In the genomic region with DNA sequence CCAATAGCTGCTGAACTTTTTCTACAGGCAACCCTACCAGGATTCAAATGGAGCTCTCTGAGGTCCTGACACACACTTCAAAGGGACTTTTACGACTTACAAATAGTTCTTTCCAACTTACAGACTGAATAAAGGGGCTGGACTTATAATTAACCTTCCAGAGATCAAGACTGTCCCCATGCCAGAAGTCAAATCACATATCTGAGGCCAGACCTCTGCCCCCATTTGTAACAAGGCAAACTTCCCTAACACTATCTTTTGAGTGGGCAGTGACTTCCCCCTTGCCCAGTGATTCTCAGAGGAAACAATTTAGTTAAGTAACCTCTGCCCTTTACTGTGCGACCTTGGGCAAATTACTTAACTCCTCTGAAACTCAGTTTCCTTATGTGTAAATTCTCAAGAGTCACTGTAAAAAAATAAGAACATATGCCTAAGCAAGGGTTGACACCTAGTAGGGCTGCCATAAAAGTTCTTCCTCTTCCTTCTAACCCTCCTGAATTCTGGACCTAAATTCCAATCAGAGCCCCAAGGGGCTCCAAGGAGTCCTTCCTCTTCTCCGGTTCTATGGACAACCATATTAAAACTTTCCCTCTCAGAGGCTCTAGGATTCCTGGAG, we compare ENCODE assay signal across 8 cellular contexts. TPM values are rescaled to one million over a fixed set of nuclear protein-coding genes. Genes with fewer than 3 reads are reported as not detected.
DNase-seq lines count a peak whose midpoint lies in the region; ATAC-seq, FAIRE-seq and TF ChIP-seq lines count a peak whose summit lies in the region.

No MANE protein-coding gene starts in this region.

- CTCF ChIA-PET in naive thymus-derived CD4-positive, alpha-beta T cell (lab: Charles Lee): interaction anchor here (0.7 to 1.3 kb wide), 6 partner anchors 35 to 120 kb away, joined by 3 to 6 read pairs (median 4); no protein-coding TSS in a partner anchor

- H3K36me3 ChIP-seq in Peyer's patch: no peaks in the 10 kb centered on the region
- peaks cover 0 to 14% (median 0%) of the 10 kb centered on the region in 3 experiments for H3K36me3 ChIP-seq in naive thymus-derived CD4-positive, alpha-beta T cell (ENCODE audit: control insufficient read depth in 2 of 3, insufficient read depth in 3 of 3, low read length in 3 of 3)

- no peaks in the 10 kb centered on the region for H3K27me3 Mint-ChIP-seq in naive thymus-derived CD4-positive, alpha-beta T cell

- peaks cover 0 to 3% (median 0%) of the 10 kb centered on the region in 5 donors for H3K36me3 Mint-ChIP-seq in naive thymus-derived CD4-positive, alpha-beta T cell

- H3K4me3 Mint-ChIP-seq in naive thymus-derived CD4-positive, alpha-beta T cell: peak overlapping the region; percentile 89 to 99 (median 96)

- no peak for TF ChIP-seq POLR2A in Peyer's patch (IDR thresholded peaks at IDR 0.05)

- peaks cover 24 to 55% (median 48%) of the 10 kb centered on the region in 7 donors for H3K4me1 Mint-ChIP-seq in naive thymus-derived CD4-positive, alpha-beta T cell

- ATAC-seq in naive thymus-derived CD4-positive, alpha-beta T cell: no peak
- no peak for ATAC-seq in left lobe of liver

- intact Hi-C loops in naive thymus-derived CD4-positive, alpha-beta T cell (cut with micrococcal nuclease): loop anchor here in 1 of 2 donors (1.0 to 2.0 kb wide), 2 partner anchors 14 to 72 kb away; no protein-coding TSS in a partner anchor

- H3K27ac ChIP-seq in Peyer's patch (peak overlapping the region; percentile 98 to 100 (median 99)), coronary artery (peak overlapping the region; percentile 98 to 100)
- peak overlapping the region; percentile 88 for H3K27ac ChIP-seq in naive thymus-derived CD4-positive, alpha-beta T cell (ENCODE audit: low read depth, low read length)

- no peaks in the 10 kb centered on the region for H3K27me3 ChIP-seq in Peyer's patch
- H3K27me3 ChIP-seq in naive thymus-derived CD4-positive, alpha-beta T cell (ENCODE audit: control insufficient read depth in 2 of 2, insufficient read depth in 2 of 2, low read length in 2 of 2): no peaks in the 10 kb centered on the region

- H3K27ac Mint-ChIP-seq in naive thymus-derived CD4-positive, alpha-beta T cell: peak overlapping the region; percentile 92 to 100 (median 97)

- peaks cover 4 to 48% (median 14%) of the 10 kb centered on the region in 4 donors for H3K4me1 ChIP-seq in Peyer's patch
- peaks cover 14 to 25% of the 10 kb centered on the region in 2 donors for H3K4me1 ChIP-seq in naive thymus-derived CD4-positive, alpha-beta T cell (ENCODE audit: control insufficient read depth in 2 of 2, insufficient read depth in 2 of 2, low read length in 2 of 2)

- peak; percentile 9 for DNase-seq in DMS79 treated with DMSO at 0.1 percent for 48 hours (lab: John Stamatoyannopoulos, UW)
- no peak for DNase-seq in DMS79 (lab: John Stamatoyannopoulos, UW)
- peak in 2 of 3 donors; percentile 16 to 42 for DNase-seq in Peyer's patch
- DNase-seq in coronary artery (ENCODE audit: low spot score): no peak
- DNase-seq in naive thymus-derived CD4-positive, alpha-beta T cell: peak in 6 of 9 donors; percentile 14 to 38 (median 22)
- no peak for DNase-seq in left lobe of liver (ENCODE audit: low spot score)
- DNase-seq in OCI-M2 (lab: John Stamatoyannopoulos, UW; ENCODE audit: unreplicated experiment): no peak
- no peak for DNase-seq in urothelium cell line (ENCODE audit: low spot score)

- no peak for FAIRE-seq in urothelium cell line (lab: Jason Lieb, UNC)

- peak overlapping the region; percentile 88 to 100 (median 94) for H3K4me3 ChIP-seq in Peyer's patch
- peak overlapping the region; percentile 100 for H3K4me3 ChIP-seq in coronary artery
- H3K4me3 ChIP-seq in naive thymus-derived CD4-positive, alpha-beta T cell (ENCODE audit: low read length): peak overlapping the region; percentile 100

- H3K9me3 Mint-ChIP-seq in naive thymus-derived CD4-positive, alpha-beta T cell: peaks cover 0 to 11% (median 0%) of the 10 kb centered on the region in 11 donors

- POLR2A ChIA-PET in naive thymus-derived CD4-positive, alpha-beta T cell (lab: Charles Lee): interaction anchor here (0.5 to 3.5 kb wide), 15 partner anchors 14 to 1018 kb away, joined by 3 to 42 read pairs (median 3); no protein-coding TSS in a partner anchor

- TF ChIP-seq CTCF in Peyer's patch (IDR thresholded peaks at IDR 0.05) (no peak), coronary artery (IDR thresholded peaks at IDR 0.05) (no peak)

- H3K9me3 ChIP-seq in Peyer's patch: no peaks in the 10 kb centered on the region
- H3K9me3 ChIP-seq in naive thymus-derived CD4-positive, alpha-beta T cell (ENCODE audit: control insufficient read depth in 2 of 3, low read length in 3 of 3): no peaks in the 10 kb centered on the region

RNA-seq across cellular contexts. Expression of a gene that starts 1.3 kb away (rescaled TPM):
- total RNA-seq in Peyer's patch (10 to 100 TPM; 52.5 to 74.5 (median 57.5) TPM), left lobe of liver (27.9 TPM)
- 100 to 1,000 TPM; 136 to 177 (median 145) TPM for total RNA-seq in naive thymus-derived CD4-positive, alpha-beta T cell
- polyA plus RNA-seq in naive thymus-derived CD4-positive, alpha-beta T cell: 10 to 100 TPM; 78.4 to 85.0 TPM

Comparison
In these comparisons a context has a peak if more than half of its experiments do, and no peak if none do; other contexts are left out.
1. DNase-seq: peak in DMS79 treated with DMSO at 0.1 percent for 48 hours (single experiment), Peyer's patch (2 of 3) and naive thymus-derived CD4-positive, alpha-beta T cell (6 of 9); none in DMS79 (single experiment), coronary artery (single experiment), left lobe of liver (single experiment), OCI-M2 (single experiment) and urothelium cell line (single experiment).
2. Peak in every context shown above with its lines, with median percentiles within 50 percentile points of each other: H3K27ac ChIP-seq and H3K4me3 ChIP-seq.